Comparison of ENCODE assay signal across 8 cellular contexts in the genomic region with DNA sequence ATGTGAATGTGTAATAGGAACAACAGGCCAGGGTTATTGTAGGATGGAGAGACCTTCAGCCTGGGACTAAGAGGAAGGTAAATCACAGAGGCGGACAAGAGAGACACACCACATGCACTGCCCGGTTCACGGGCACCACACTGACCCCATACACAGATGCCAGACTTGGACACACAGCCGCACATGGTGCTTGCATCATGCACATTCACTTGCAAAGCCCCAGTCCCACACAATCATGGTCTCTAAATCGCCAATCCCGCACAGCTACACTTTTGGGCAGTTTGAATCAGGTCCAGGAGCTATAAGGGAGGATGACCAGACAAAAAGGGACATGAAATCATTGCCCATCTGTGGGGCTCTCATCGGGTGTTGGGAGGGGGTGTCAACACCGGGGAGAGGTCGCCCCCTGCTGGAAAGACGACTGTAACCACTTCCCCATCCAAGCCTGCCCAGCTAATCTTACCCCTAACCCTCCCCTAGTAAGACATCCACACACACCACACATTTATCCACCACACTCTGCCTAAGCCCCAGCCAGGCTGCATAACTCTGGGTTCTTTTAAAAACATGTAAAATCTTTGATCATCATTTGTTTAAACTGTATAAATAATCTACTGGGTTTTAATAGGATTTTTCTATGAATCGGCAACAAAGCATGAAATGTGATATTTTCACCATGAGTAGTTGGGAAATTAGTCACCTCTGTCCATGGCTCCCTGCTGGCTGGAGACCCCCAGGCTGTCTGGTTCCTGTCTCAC. TPM values are rescaled to one million over a fixed set of nuclear protein-coding genes. Genes with fewer than 3 reads are reported as not detected.
A peak's percentile ranks its signal among the peaks of the same experiment; 100 is the strongest.
DNase-seq lines count a peak whose midpoint lies in the region; ATAC-seq and TF ChIP-seq lines count a peak whose summit lies in the region.

No MANE protein-coding gene starts in this region.

- DNase-seq in Calu3 (peak; percentile 66), HK-2 (ENCODE audit: unreplicated experiment) (peak; percentile 65), RWPE2 (ENCODE audit: low spot score) (no peak), kidney tubule cell (ENCODE audit: low spot score) (peak; percentile 70), epidermal melanocyte (ENCODE audit: insufficient read length, low spot score) (no peak)
- peak; percentile 71 for DNase-seq in activated naive CD8-positive, alpha-beta T cell treated with anti-CD3 and anti-CD28 coated beads, Interleukin-2, amount 10 ng/mL, durations not matched to agents 7 days and 5 days
- DNase-seq in stimulated activated CD8-positive, alpha-beta memory T cell treated with anti-CD3 and anti-CD28 coated beads, Interleukin-4, amount 100 ng/mL, for 4 hours (ENCODE audit: low read depth in 2 of 2, low spot score in 1 of 2), result peak; percentile 3 to 16

- H3K9me3 Mint-ChIP-seq in Calu3 (ENCODE audit: low read depth, unreplicated experiment), result no peaks in the 10 kb centered on the region
- H3K9me3 Mint-ChIP-seq in activated naive CD8-positive, alpha-beta T cell treated with anti-CD3 and anti-CD28 coated beads, Interleukin-2, amount 10 ng/mL, durations not matched to agents 7 days and 5 days, result no peaks in the 10 kb centered on the region

- H3K27me3 Mint-ChIP-seq in Calu3 (ENCODE audit: unreplicated experiment), result peaks cover 64% of the 10 kb centered on the region
- peaks cover 13% of the 10 kb centered on the region for H3K27me3 Mint-ChIP-seq in activated naive CD8-positive, alpha-beta T cell treated with anti-CD3 and anti-CD28 coated beads, Interleukin-2, amount 10 ng/mL, durations not matched to agents 7 days and 5 days

- intact Hi-C loops in Calu3 (cut with micrococcal nuclease; ENCODE audit: unreplicated experiment), result loop anchor here (10.0 kb wide), 1 partner anchor 147 kb away; no protein-coding TSS in a partner anchor

- peak; percentile 60 for ATAC-seq in RWPE2 (ENCODE audit: low read depth)
- ATAC-seq in activated naive CD8-positive, alpha-beta T cell treated with anti-CD3 and anti-CD28 coated beads, Interleukin-2, amount 10 ng/mL, durations not matched to agents 7 days and 5 days (ENCODE audit: low read depth), result peak; percentile 64
- ATAC-seq in HG02759 (IDR thresholded peaks at IDR 0.05; ENCODE audit: unreplicated experiment), result no peak

- no peaks in the 10 kb centered on the region for H3K9me3 ChIP-seq in RWPE2 (ENCODE audit: severe bottlenecking)

- no peak overlapping the region for H3K27ac Mint-ChIP-seq in Calu3 (ENCODE audit: unreplicated experiment)
- H3K27ac Mint-ChIP-seq in activated naive CD8-positive, alpha-beta T cell treated with anti-CD3 and anti-CD28 coated beads, Interleukin-2, amount 10 ng/mL, durations not matched to agents 7 days and 5 days, result no peak overlapping the region

- no TSS peak for BruUV-seq in Calu3 (replicated peaks; lab: Mats Ljungman, UMichigan)

- H3K36me3 ChIP-seq in RWPE2 (ENCODE audit: low read depth), result no peaks in the 10 kb centered on the region

- H3K4me3 Mint-ChIP-seq in Calu3 (ENCODE audit: low read depth, unreplicated experiment), result no peak overlapping the region
- no peak overlapping the region for H3K4me3 Mint-ChIP-seq in activated naive CD8-positive, alpha-beta T cell treated with anti-CD3 and anti-CD28 coated beads, Interleukin-2, amount 10 ng/mL, durations not matched to agents 7 days and 5 days

- H3K4me3 ChIP-seq in RWPE2 (ENCODE audit: severe bottlenecking), result no peak overlapping the region

- no peaks in the 10 kb centered on the region for H3K36me3 Mint-ChIP-seq in Calu3 (ENCODE audit: insufficient read depth, unreplicated experiment)
- no peaks in the 10 kb centered on the region for H3K36me3 Mint-ChIP-seq in activated naive CD8-positive, alpha-beta T cell treated with anti-CD3 and anti-CD28 coated beads, Interleukin-2, amount 10 ng/mL, durations not matched to agents 7 days and 5 days

- H3K4me1 Mint-ChIP-seq in Calu3 (ENCODE audit: low read depth, unreplicated experiment), result peaks cover 15% of the 10 kb centered on the region
- no peaks in the 10 kb centered on the region for H3K4me1 Mint-ChIP-seq in activated naive CD8-positive, alpha-beta T cell treated with anti-CD3 and anti-CD28 coated beads, Interleukin-2, amount 10 ng/mL, durations not matched to agents 7 days and 5 days

- TF ChIP-seq CTCF in Calu3 (IDR thresholded peaks at IDR 0.05; ENCODE audit: unreplicated experiment) (no peak), RWPE2 (IDR thresholded peaks at IDR 0.05; ENCODE audit: poor library complexity, severe bottlenecking) (peak; percentile 47)

- H3K4me1 ChIP-seq in RWPE2 (ENCODE audit: insufficient read depth, poor library complexity, severe bottlenecking), result no peaks in the 10 kb centered on the region

- peaks cover 5% of the 10 kb centered on the region for H3K27me3 ChIP-seq in RWPE2 (ENCODE audit: insufficient read depth, poor library complexity, severe bottlenecking)

- CTCF ChIA-PET in Calu3 (lab: Charles Lee), result interaction anchor here (0.5 kb wide), 1 partner anchor 51 kb away, joined by 3 read pairs; no protein-coding TSS in a partner anchor

- POLR2A ChIA-PET in activated naive CD8-positive, alpha-beta T cell treated with anti-CD3 and anti-CD28 coated beads, Interleukin-2, amount 10 ng/mL, durations not matched to agents 7 days and 5 days (lab: Charles Lee), result no interaction called here

- H3K27ac ChIP-seq in RWPE2 (ENCODE audit: poor library complexity, severe bottlenecking), result no peak overlapping the region

RNA-seq across cellular contexts. Expression of a gene that starts 40.5 kb away (rescaled TPM):
- total RNA-seq in Calu3 (2022), result 17.6 and 18.3 TPM in 2 replicates
- 10 to 100 TPM; 45.1 to 46.5 TPM for total RNA-seq in activated naive CD8-positive, alpha-beta T cell treated with anti-CD3 and anti-CD28 coated beads, Interleukin-2, amount 10 ng/mL, durations not matched to agents 7 days and 5 days

Comparison
In these comparisons a context has a peak if more than half of its experiments do, and no peak if none do; other contexts are left out.
1. DNase-seq: peak in Calu3 (single experiment), HK-2 (single experiment), activated naive CD8-positive, alpha-beta T cell treated with anti-CD3 and anti-CD28 coated beads, Interleukin-2, amount 10 ng/mL, durations not matched to agents 7 days and 5 days (single experiment), kidney tubule cell (single experiment) and stimulated activated CD8-positive, alpha-beta memory T cell treated with anti-CD3 and anti-CD28 coated beads, Interleukin-4, amount 100 ng/mL, for 4 hours (2 of 2); none in RWPE2 (single experiment) and epidermal melanocyte (single experiment).